ENCODE assay signal across 1 cellular context in genomic region chr9:93080406-93080805, GRCh38.
TF ChIP-seq lines count a peak whose summit lies in the region.

No MANE protein-coding gene starts in this region.

TF ChIP-seq in HepG2, 621 proteins besides CTCF, POLR2A, EP300 and RAD21:
- TF ChIP-seq ZBTB49 (CRISPR knock-in tag; IDR thresholded peaks at IDR 0.05; ENCODE audit: borderline replicate concordance) (no peak), ZMAT5 (CRISPR knock-in tag; IDR thresholded peaks at IDR 0.05; ENCODE audit: borderline replicate concordance, low read depth) (no peak), DMTF1 (CRISPR knock-in tag; IDR thresholded peaks at IDR 0.05) (no peak), PHF5A (CRISPR knock-in tag; IDR thresholded peaks at IDR 0.05; ENCODE audit: low read depth, unreplicated experiment) (no peak), ZBTB8A (CRISPR knock-in tag; IDR thresholded peaks at IDR 0.05; ENCODE audit: borderline replicate concordance, low read depth) (no peak), ATF7-NPFF (CRISPR knock-in tag; IDR thresholded peaks at IDR 0.05; ENCODE audit: low read depth) (no peak), ZNF576 (CRISPR knock-in tag; IDR thresholded peaks at IDR 0.05) (no peak), ATAD3A (CRISPR knock-in tag; IDR thresholded peaks at IDR 0.05) (no peak), SCMH1 (CRISPR knock-in tag; IDR thresholded peaks at IDR 0.05; ENCODE audit: borderline replicate concordance) (no peak)
